11 cellular contexts compared by ENCODE assay signal in the genomic region with DNA sequence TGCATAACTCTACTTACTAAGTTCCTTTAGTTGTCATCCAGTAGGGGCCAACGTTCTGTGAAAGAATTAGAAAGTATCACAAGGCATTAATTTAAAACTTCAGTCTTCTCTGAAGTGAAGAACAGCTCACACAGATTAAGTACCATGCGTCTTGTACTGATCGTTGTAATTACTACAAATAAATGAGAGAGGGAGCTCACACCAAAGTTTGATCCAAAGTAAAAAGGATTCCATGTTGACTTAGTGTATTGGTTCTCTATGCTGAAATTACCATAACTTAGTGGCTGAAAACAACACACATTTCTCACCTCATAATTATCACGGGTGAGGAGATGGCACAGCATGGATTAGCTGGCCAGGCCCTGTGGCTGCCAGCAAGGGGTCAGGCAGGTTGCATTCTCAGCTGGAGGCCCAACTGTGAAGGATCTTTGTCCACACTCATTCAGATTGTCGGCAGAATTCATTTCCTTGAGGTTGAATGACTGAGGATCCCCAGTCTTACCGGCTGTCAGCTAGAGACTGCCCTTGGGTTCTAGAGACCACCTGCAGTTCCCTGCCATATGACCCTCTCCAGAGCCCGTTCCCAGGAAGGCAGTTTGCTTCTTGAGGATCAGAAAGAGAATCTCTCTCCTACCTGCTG.
DNase-seq lines count a peak whose midpoint lies in the region; ATAC-seq and TF ChIP-seq lines count a peak whose summit lies in the region.
"Had no signal": no experiment of that assay in that cellular context is flagged by ENCODE, and none has a peak within 500 bp of the region (broad histone marks: within the 10 kb centered on the region; RNA-seq: fewer than 3 reads in every experiment).

No MANE protein-coding gene starts in this region.

- TF ChIP-seq CTCF in WERI-Rb-1 (IDR thresholded peaks at IDR 0.05; ENCODE audit: low read depth, low read length) (0 out of 2 replicates have a peak, but pooled peaks have one; percentile 10), upper lobe of right lung (IDR thresholded peaks at IDR 0.05) (no peak)

- WGBS in GM23248 (ENCODE audit: low coverage in 1 of 2, low lambda C conversion rate in 2 of 2, missing lambda C conversion rate in 2 of 2), 2 experiments, result 29% methylated on average over 7 of the region's 7 CpGs

- H3K4me1 ChIP-seq in GM23248 (ENCODE audit: insufficient read depth) (no peaks in the 10 kb centered on the region), upper lobe of right lung (no peaks in the 10 kb centered on the region)
- H3K4me1 ChIP-seq: suprapubic skin had no signal

- H3K27me3 ChIP-seq in GM23248 (replicated peaks; ENCODE audit: insufficient read depth) (no peaks in the 10 kb centered on the region; the same call in 1 of the 2 replicates), WERI-Rb-1 (ENCODE audit: insufficient read depth, low read depth, severe bottlenecking) (no peaks in the 10 kb centered on the region), upper lobe of right lung (no peaks in the 10 kb centered on the region)
- H3K27me3 ChIP-seq: suprapubic skin had no signal

- no peaks in the 10 kb centered on the region for H3K79me2 ChIP-seq in GM23248 (ENCODE audit: insufficient read depth)

- no peaks in the 10 kb centered on the region for H3F3A ChIP-seq in GM23248 (ENCODE audit: insufficient read depth)

- H3K9me2 ChIP-seq in GM23248 (ENCODE audit: insufficient read depth), result no peaks in the 10 kb centered on the region

- H4K20me1 ChIP-seq in GM23248 (ENCODE audit: insufficient read depth), result no peaks in the 10 kb centered on the region

- H3K9ac ChIP-seq in GM23248, result no peak overlapping the region

- H3K27ac ChIP-seq in GM23248 (no peak overlapping the region), WERI-Rb-1 (no peak overlapping the region), upper lobe of right lung (no peak overlapping the region)
- H3K27ac ChIP-seq: suprapubic skin had no signal

- no peak for ATAC-seq in upper lobe of right lung
- no peak for ATAC-seq in HG03280 (IDR thresholded peaks at IDR 0.05; ENCODE audit: unreplicated experiment)
- ATAC-seq: natural killer cell had no signal

- in situ Hi-C loops in GM23248 (cut with MboI), result loop anchor here (10.0 kb wide), 1 partner anchor 762 kb away; no protein-coding TSS in a partner anchor

- H3K9me3 ChIP-seq in GM23248 (ENCODE audit: low read depth) (no peaks in the 10 kb centered on the region), WERI-Rb-1 (ENCODE audit: severe bottlenecking) (no peaks in the 10 kb centered on the region), upper lobe of right lung (no peaks in the 10 kb centered on the region)
- H3K9me3 ChIP-seq: suprapubic skin had no signal

- H3K36me3 ChIP-seq in GM23248 (ENCODE audit: low read depth) (no peaks in the 10 kb centered on the region), WERI-Rb-1 (no peaks in the 10 kb centered on the region), upper lobe of right lung (no peaks in the 10 kb centered on the region)
- H3K36me3 ChIP-seq: suprapubic skin had no signal

- H3K4me3 ChIP-seq in GM23248 (no peak overlapping the region), WERI-Rb-1 (ENCODE audit: low read depth, low read length) (no peak overlapping the region), upper lobe of right lung (no peak overlapping the region)
- H3K4me3 ChIP-seq: suprapubic skin had no signal

- no peak overlapping the region for H3K4me2 ChIP-seq in GM23248 (ENCODE audit: unreplicated experiment)

- intact Hi-C loops in upper lobe of right lung (cut with DNase I), result no loop called here

- DNase-seq in GM23248 (peak; percentile 15), Kasumi-1 (lab: John Stamatoyannopoulos, UW) (peak; percentile 21 to 43), WERI-Rb-1 (no peak), lung microvascular endothelial cell (ENCODE audit: low read depth in 2 of 2) (peak; percentile 29 to 66), DMS153 (lab: John Stamatoyannopoulos, UW) (no peak), upper lobe of right lung (no peak), DMS79 (lab: John Stamatoyannopoulos, UW) (no peak)
- DNase-seq: activated gamma-delta T cell treated with Interleukin-2 at 50 U/mL for 16 hours, natural killer cell had no signal

- no peak overlapping the region for H2AFZ ChIP-seq in GM23248

Comparison
In these comparisons a context has a peak if more than half of its experiments do, and no peak if none do; other contexts are left out.
1. DNase-seq: peak in GM23248 (single experiment), Kasumi-1 (2 of 2) and lung microvascular endothelial cell (2 of 2); none in WERI-Rb-1 (single experiment), DMS153 (single experiment), upper lobe of right lung (single experiment) and DMS79 (single experiment).